In the genomic region with DNA sequence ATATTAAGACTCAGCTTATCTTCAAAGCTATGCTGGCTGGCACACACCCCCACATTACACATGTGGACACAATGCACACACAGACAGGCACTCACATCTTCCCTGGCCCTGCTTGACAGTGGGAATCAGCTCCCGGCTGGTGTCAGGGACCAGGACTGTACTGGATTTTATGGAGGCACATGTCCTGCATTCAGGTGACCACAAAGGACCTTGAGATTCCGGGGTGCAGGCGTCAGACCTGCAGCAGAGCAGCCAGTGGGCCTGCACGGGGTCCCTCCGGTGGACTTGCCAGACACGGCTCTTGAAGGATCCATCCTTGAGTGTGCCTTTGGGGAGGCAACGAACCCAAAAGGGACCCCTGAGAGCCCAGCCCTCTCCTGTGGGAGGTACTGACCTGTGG, we compare ENCODE assay signal across 28 cellular contexts. TPM values are rescaled to one million over a fixed set of nuclear protein-coding genes. Genes with fewer than 3 reads are reported as not detected.
"Had no signal": no experiment of that assay in that cellular context is flagged by ENCODE, and none has a peak within 500 bp of the region (broad histone marks: within the 10 kb centered on the region; RNA-seq: fewer than 3 reads in every experiment).

No MANE protein-coding gene starts in this region.

- H3K4me3 ChIP-seq: pancreas, psoas muscle, right lobe of liver, sigmoid colon, stomach, thoracic aorta, thyroid gland, tibial nerve, upper lobe of left lung, vagina had no signal

- H3K9me3 ChIP-seq: pancreas, psoas muscle, right lobe of liver, sigmoid colon, stomach, thoracic aorta, thyroid gland, tibial nerve, upper lobe of left lung, vagina had no signal

- H3K27me3 ChIP-seq: pancreas, right lobe of liver, thyroid gland, tibial nerve, upper lobe of left lung, vagina had no signal

- H3K36me3 ChIP-seq: pancreas, right lobe of liver, sigmoid colon, stomach, thoracic aorta, thyroid gland, tibial nerve, upper lobe of left lung, vagina had no signal

- H3K27ac ChIP-seq: pancreas, psoas muscle, right lobe of liver, sigmoid colon, stomach, thoracic aorta, thyroid gland, tibial nerve, upper lobe of left lung, vagina had no signal

- H3K4me1 ChIP-seq: pancreas, psoas muscle, stomach, thyroid gland, tibial nerve, upper lobe of left lung, vagina had no signal

- ATAC-seq: naive thymus-derived CD4-positive, alpha-beta T cell; natural killer cell; pancreas; psoas muscle; right cardiac atrium; right lobe of liver; stimulated activated effector memory CD8-positive, alpha-beta T cell treated with anti-CD3 and anti-CD28 coated beads, Interleukin-12 subunit alpha, Interleukin-12 subunit beta, amount 100 ng/mL, for 72 hours; stimulated activated naive B cell treated with anti-CD40 and anti-IgM and Interleukin-4, amounts not matched to agents 10 μg/mL and 1 μg/mL and 100 μg/mL, for 72 hours had no signal

- DNase-seq: naive thymus-derived CD4-positive, alpha-beta T cell; natural killer cell; occipital lobe; psoas muscle; right lobe of liver; sigmoid colon; small intestine; stimulated activated CD4-positive, alpha-beta T cell treated with anti-CD3 and anti-CD28 coated beads, Interleukin-15, amount 100 ng/mL, for 24 hours; stimulated activated CD4-positive, alpha-beta T cell treated with anti-CD3 and anti-CD28 coated beads, Interleukin-2, amount 100 ng/mL, for 24 hours; stimulated activated CD4-positive, alpha-beta T cell treated with anti-CD3 and anti-CD28 coated beads, Interleukin-2, amount 100 ng/mL, for 48 hours; stimulated activated CD4-positive, alpha-beta T cell treated with anti-CD3 and anti-CD28 coated beads, Interleukin-4, amount 100 ng/mL, for 24 hours; stimulated activated naive B cell treated with anti-CD40 and anti-IgM and Interleukin-4, amounts not matched to agents 10 μg/mL and 1 μg/mL and 100 μg/mL, for 72 hours; stimulated activated naive CD4-positive, alpha-beta T cell treated with Interleukin-2 at 50 U/mL for 16 hours; stomach; thyroid gland; trophoblast cell; upper lobe of left lung had no signal

RNA-seq across cellular contexts. Expression of gene CNPY1, which starts 1.9 kb away (rescaled TPM):
- total RNA-seq: naive thymus-derived CD4-positive, alpha-beta T cell; natural killer cell; osteocyte; pancreas; progenitor cell of endocrine pancreas; psoas muscle; renal cortical epithelial cell; right cardiac atrium; sigmoid colon; subcutaneous adipose tissue; thoracic aorta; thyroid gland; upper lobe of left lung; ureter; vagina had no signal
- polyA plus RNA-seq: naive thymus-derived CD4-positive, alpha-beta T cell; pancreas; psoas muscle; right cardiac atrium; sigmoid colon; small intestine; stomach had no signal
